ENCODE assay signal across 1 cellular context in genomic region chr11:72164187-72164586, GRCh38.
A peak's percentile ranks its signal among the peaks of the same experiment; 100 is the strongest.
TF ChIP-seq lines count a peak whose summit lies in the region.

No MANE protein-coding gene starts in this region.

TF ChIP-seq in A549, 52 proteins besides CTCF, POLR2A, EP300 and RAD21:
- peak; percentile 97; the same call in 1 of the 2 replicates for TF ChIP-seq FOXS1 (CRISPR knock-in tag; IDR thresholded peaks at IDR 0.05)
- peak; percentile 97 for TF ChIP-seq EHF (CRISPR knock-in tag; IDR thresholded peaks at IDR 0.05)
- TF ChIP-seq ZSCAN20 (CRISPR knock-in tag; IDR thresholded peaks at IDR 0.05) = peak; percentile 75; the same call in 1 of the 2 replicates
- TF ChIP-seq ZNF302 (CRISPR knock-in tag; IDR thresholded peaks at IDR 0.05) = peak; percentile 96
- peak; percentile 92; the same call in 1 of the 2 replicates for TF ChIP-seq HOXB13 (CRISPR knock-in tag; IDR thresholded peaks at IDR 0.05; ENCODE audit: low read depth)
- TF ChIP-seq HOXB5 (CRISPR knock-in tag; IDR thresholded peaks at IDR 0.05) = peak; percentile 91; the same call in 1 of the 2 replicates
